In genomic region chr6:78909391-78909790, GRCh38 we compare ENCODE assay signal across 10 cellular contexts. TPM values are rescaled to one million over a fixed set of nuclear protein-coding genes. Genes with fewer than 3 reads are reported as not detected.
DNase-seq lines count a peak whose midpoint lies in the region; ATAC-seq lines count a peak whose summit lies in the region.
"Had no signal": no experiment of that assay in that cellular context is flagged by ENCODE, and none has a peak within 500 bp of the region (broad histone marks: within the 10 kb centered on the region; RNA-seq: fewer than 3 reads in every experiment).

No MANE protein-coding gene starts in this region.

- H3K27me3 ChIP-seq in GM23248 (replicated peaks; ENCODE audit: insufficient read depth): no peaks in the 10 kb centered on the region

- H3K4me1 ChIP-seq in GM23248 (ENCODE audit: insufficient read depth): peaks cover 43% of the 10 kb centered on the region
- H3K4me1 ChIP-seq: HAP-1 had no signal

- H3K79me2 ChIP-seq in GM23248 (ENCODE audit: insufficient read depth): no peaks in the 10 kb centered on the region

- WGBS in GM23248 (ENCODE audit: low coverage in 1 of 2, low lambda C conversion rate in 2 of 2, missing lambda C conversion rate in 2 of 2), 2 experiments: 0 to 5% methylated on average over 3 of the region's 3 CpGs

- peaks cover 23% of the 10 kb centered on the region for H3F3A ChIP-seq in GM23248 (ENCODE audit: insufficient read depth)

- intact Hi-C loops in left ventricle myocardium superior (cut with micrococcal nuclease): no loop called here

- DNase-seq in AG08396 (ENCODE audit: low spot score) (peak; percentile 40), GM23248 (peak; percentile 82), SK-N-MC (ENCODE audit: low read depth, low spot score) (peak; percentile 64), left ventricle myocardium superior (no peak), caudate nucleus (lab: John Stamatoyannopoulos, UW) (no peak)
- no peak for DNase-seq in activated CD4-positive, alpha-beta T cell treated with anti-CD3 and anti-CD28 coated beads for 48 hours
- DNase-seq in activated naive CD4-positive, alpha-beta T cell treated with anti-CD3 and anti-CD28 coated beads, Interleukin-2, amount 50 U/mL, for 16 hours: no peak
- DNase-seq: C1 segment of cervical spinal cord had no signal

- no peaks in the 10 kb centered on the region for H3K9me2 ChIP-seq in GM23248 (ENCODE audit: insufficient read depth)

- peak overlapping the region; percentile 46 for H3K27ac ChIP-seq in GM23248
- H3K27ac ChIP-seq in SK-N-MC: peak overlapping the region; percentile 92
- H3K27ac ChIP-seq in caudate nucleus (ENCODE audit: low read depth, low read length): no peak overlapping the region

- H3K36me3 ChIP-seq in GM23248 (ENCODE audit: low read depth) (no peaks in the 10 kb centered on the region), SK-N-MC (ENCODE audit: insufficient read depth, low read length) (no peaks in the 10 kb centered on the region)

- H2AFZ ChIP-seq in GM23248: peak overlapping the region; percentile 87

- no peaks in the 10 kb centered on the region for H3K9me3 ChIP-seq in GM23248 (ENCODE audit: low read depth)
- no peaks in the 10 kb centered on the region for H3K9me3 ChIP-seq in SK-N-MC (ENCODE audit: low read depth, low read length)
- H3K9me3 ChIP-seq: HAP-1 had no signal

- H3K4me3 ChIP-seq in GM23248: no peak overlapping the region
- H3K4me3 ChIP-seq in SK-N-MC: peak overlapping the region; percentile 35
- H3K4me3 ChIP-seq: HAP-1 had no signal

- ATAC-seq in left ventricle myocardium superior: peak; percentile 67
- ATAC-seq in GM18511 (IDR thresholded peaks at IDR 0.05; ENCODE audit: unreplicated experiment): no peak

- H3K9ac ChIP-seq in GM23248 (no peak overlapping the region), SK-N-MC (ENCODE audit: insufficient read length) (no peak overlapping the region)

- H3K4me2 ChIP-seq in GM23248 (ENCODE audit: unreplicated experiment): peak overlapping the region; percentile 85

- in situ Hi-C loops in GM23248 (cut with MboI): no loop called here

- H4K20me1 ChIP-seq in GM23248 (ENCODE audit: insufficient read depth): no peaks in the 10 kb centered on the region

RNA-seq across cellular contexts. Expression of gene IRAK1BP1, which starts 42.0 kb away (rescaled TPM):
- total RNA-seq in GM23248 (2014; rRNA removed; shearing (Covaris generic)): 4.2 and 4.6 TPM in 2 replicates
- 2.0 TPM in 2 replicates for polyA plus RNA-seq in GM23248 (2016; fragmentation: Nextera tagmentation; extraction: Ambion mirVana)
- total RNA-seq in left ventricle myocardium superior: 5.5 TPM

Comparison
In these comparisons a context has a peak if more than half of its experiments do, and no peak if none do; other contexts are left out.
1. DNase-seq: peak in AG08396 (single experiment), GM23248 (single experiment) and SK-N-MC (single experiment); none in left ventricle myocardium superior (single experiment), caudate nucleus (0 of 61), activated CD4-positive, alpha-beta T cell treated with anti-CD3 and anti-CD28 coated beads for 48 hours (single experiment) and activated naive CD4-positive, alpha-beta T cell treated with anti-CD3 and anti-CD28 coated beads, Interleukin-2, amount 50 U/mL, for 16 hours (single experiment).